ENCODE assay signal across 14 cellular contexts in genomic region chr14:101851716-101852395, GRCh38.
DNase-seq lines count a peak whose midpoint lies in the region; ATAC-seq, FAIRE-seq and TF ChIP-seq lines count a peak whose summit lies in the region.
"Had no signal": no experiment of that assay in that cellular context is flagged by ENCODE, and none has a peak within 500 bp of the region (broad histone marks: within the 10 kb centered on the region; RNA-seq: fewer than 3 reads in every experiment).

No MANE protein-coding gene starts in this region.

- FAIRE-seq in H54 (lab: Jason Lieb, UNC) = no peak

- H3K27me3 Mint-ChIP-seq in central memory CD8-positive, alpha-beta T cell = no peaks in the 10 kb centered on the region
- H3K27me3 Mint-ChIP-seq in stimulated activated memory B cell treated with anti-CD40 and anti-IgM and Interleukin-4, amounts not matched to agents 10 μg/mL and 1 μg/mL and 100 μg/mL, for 72 hours = no peaks in the 10 kb centered on the region

- H3K27ac Mint-ChIP-seq in central memory CD8-positive, alpha-beta T cell (ENCODE audit: low read depth) = peak overlapping the region; percentile 26
- H3K27ac Mint-ChIP-seq in stimulated activated memory B cell treated with anti-CD40 and anti-IgM and Interleukin-4, amounts not matched to agents 10 μg/mL and 1 μg/mL and 100 μg/mL, for 72 hours = no peak overlapping the region

- H3K36me3 Mint-ChIP-seq in central memory CD8-positive, alpha-beta T cell (ENCODE audit: insufficient read depth) = peaks cover 37% of the 10 kb centered on the region
- peaks cover 25% of the 10 kb centered on the region for H3K36me3 Mint-ChIP-seq in stimulated activated memory B cell treated with anti-CD40 and anti-IgM and Interleukin-4, amounts not matched to agents 10 μg/mL and 1 μg/mL and 100 μg/mL, for 72 hours

- peak overlapping the region in 7 of 10 donors; percentile 2 to 69 (median 31) for H3K27ac ChIP-seq in heart right ventricle
- no peak overlapping the region for H3K27ac ChIP-seq in right atrium auricular region
- H3K27ac ChIP-seq: SJSA1 had no signal

- ATAC-seq in heart right ventricle = no peak
- no peak for ATAC-seq in central memory CD8-positive, alpha-beta T cell (replicated peaks; ENCODE audit: extremely low read depth, poor library complexity, severe bottlenecking)
- ATAC-seq in stimulated activated memory B cell treated with anti-CD40 and anti-IgM and Interleukin-4, amounts not matched to agents 10 μg/mL and 1 μg/mL and 100 μg/mL, for 72 hours = peak; percentile 74
- no peak for ATAC-seq in GM18861 (IDR thresholded peaks at IDR 0.05; ENCODE audit: unreplicated experiment)
- ATAC-seq in HG03095 (IDR thresholded peaks at IDR 0.05; ENCODE audit: unreplicated experiment) = no peak
- ATAC-seq: stimulated activated naive CD8-positive, alpha-beta T cell treated with anti-CD3 and anti-CD28 coated beads, Interleukin-15, Interleukin-2, amounts not matched to agents 100 U/mL and 50 U/mL, for 24 hours had no signal

- DNase-seq in heart right ventricle = no peak
- no peak for DNase-seq in right atrium auricular region (ENCODE audit: low spot score)
- peak; percentile 74 for DNase-seq in MV-4-11 (lab: John Stamatoyannopoulos, UW)
- DNase-seq in central memory CD8-positive, alpha-beta T cell (ENCODE audit: low spot score in 2 of 2) = no peak
- DNase-seq in H54 (ENCODE audit: insufficient read length, low spot score) = no peak
- DNase-seq: GDM1; NCI-H1436 treated with DMSO at 0.1 percent for 48 hours; NCI-H524; stimulated activated CD4-positive, alpha-beta T cell treated with anti-CD3 and anti-CD28 coated beads, Interleukin-4, amount 100 ng/mL, for 24 hours; stimulated activated naive CD8-positive, alpha-beta T cell treated with anti-CD3 and anti-CD28 coated beads, Interleukin-15, Interleukin-2, amounts not matched to agents 100 U/mL and 50 U/mL, for 24 hours had no signal

- peaks cover 96% of the 10 kb centered on the region for H3K4me1 Mint-ChIP-seq in central memory CD8-positive, alpha-beta T cell
- peaks cover 85% of the 10 kb centered on the region for H3K4me1 Mint-ChIP-seq in stimulated activated memory B cell treated with anti-CD40 and anti-IgM and Interleukin-4, amounts not matched to agents 10 μg/mL and 1 μg/mL and 100 μg/mL, for 72 hours

- TF ChIP-seq CTCF in heart right ventricle (IDR thresholded peaks at IDR 0.05) (no peak), right atrium auricular region (IDR thresholded peaks at IDR 0.05) (no peak)

- no peak for TF ChIP-seq POLR2A in H54 (IDR thresholded peaks at IDR 0.05; ENCODE audit: low read depth, low read length)

- H3K4me1 ChIP-seq in heart right ventricle (peaks cover 7 to 94% (median 68%) of the 10 kb centered on the region in 9 donors), right atrium auricular region (peaks cover 0 to 46% of the 10 kb centered on the region in 2 donors)
- H3K4me1 ChIP-seq: SJSA1 had no signal

- no peaks in the 10 kb centered on the region for H3K9me3 ChIP-seq in heart right ventricle
- no peaks in the 10 kb centered on the region for H3K9me3 ChIP-seq in right atrium auricular region
- H3K9me3 ChIP-seq: SJSA1 had no signal

- no peak overlapping the region for H3K4me3 ChIP-seq in heart right ventricle
- H3K4me3 ChIP-seq in right atrium auricular region = no peak overlapping the region
- H3K4me3 ChIP-seq: SJSA1 had no signal

- H3K27me3 ChIP-seq in heart right ventricle = no peaks in the 10 kb centered on the region
- H3K27me3 ChIP-seq in right atrium auricular region = no peaks in the 10 kb centered on the region
- H3K27me3 ChIP-seq: SJSA1 had no signal

- H3K36me3 ChIP-seq in heart right ventricle (peaks cover 0 to 7% (median 0%) of the 10 kb centered on the region in 9 donors), right atrium auricular region (peaks cover 3% of the 10 kb centered on the region)

- H3K4me3 Mint-ChIP-seq in central memory CD8-positive, alpha-beta T cell = no peak overlapping the region
- H3K4me3 Mint-ChIP-seq in stimulated activated memory B cell treated with anti-CD40 and anti-IgM and Interleukin-4, amounts not matched to agents 10 μg/mL and 1 μg/mL and 100 μg/mL, for 72 hours = no peak overlapping the region

- no peaks in the 10 kb centered on the region for H3K9me3 Mint-ChIP-seq in central memory CD8-positive, alpha-beta T cell
- no peaks in the 10 kb centered on the region for H3K9me3 Mint-ChIP-seq in stimulated activated memory B cell treated with anti-CD40 and anti-IgM and Interleukin-4, amounts not matched to agents 10 μg/mL and 1 μg/mL and 100 μg/mL, for 72 hours

- 57 to 58% methylated on average over 7 of the region's 7 CpGs for WGBS in heart right ventricle, 2 donors

- intact Hi-C loops in heart right ventricle (cut with DNase I) = loop anchor here in 1 of 10 donors (5.0 kb wide), 1 partner anchor 40 kb away; no protein-coding TSS in a partner anchor

Comparison
In these comparisons a context has a peak if more than half of its experiments do, and no peak if none do; other contexts are left out.
1. H3K27ac ChIP-seq: peak in heart right ventricle (7 of 10); none in right atrium auricular region (0 of 2).